25 cellular contexts compared by ENCODE assay signal in the genomic region with DNA sequence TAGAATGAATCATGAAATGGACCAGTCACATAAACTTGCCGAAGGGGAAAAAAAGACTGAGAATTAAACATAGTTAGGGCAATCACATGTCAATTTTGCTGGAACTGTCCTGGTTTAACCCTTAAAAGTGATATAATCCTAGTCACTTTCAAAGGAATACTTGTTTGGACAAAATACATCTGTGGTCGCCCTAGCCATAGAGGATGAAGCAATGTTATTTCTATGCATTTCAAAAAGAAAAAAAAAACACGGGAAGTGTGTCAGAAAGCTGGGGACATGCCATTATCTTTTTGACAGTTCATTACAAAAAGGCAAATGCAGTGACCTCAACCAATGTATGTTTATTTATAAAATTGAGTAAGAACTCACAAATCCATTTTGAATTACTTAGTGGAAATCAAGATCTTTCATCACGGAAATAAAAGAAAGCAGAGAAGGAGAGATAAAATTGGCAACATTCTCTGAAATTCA.
DNase-seq lines count a peak whose midpoint lies in the region; ATAC-seq and TF ChIP-seq lines count a peak whose summit lies in the region.
"Had no signal": no experiment of that assay in that cellular context is flagged by ENCODE, and none has a peak within 500 bp of the region (broad histone marks: within the 10 kb centered on the region; RNA-seq: fewer than 3 reads in every experiment).

No MANE protein-coding gene starts in this region.

- H3K4me1 Mint-ChIP-seq in MCF 10A (ENCODE audit: insufficient read depth, unreplicated experiment) (peaks cover 30% of the 10 kb centered on the region), brain (peaks cover 61% of the 10 kb centered on the region)
- no peaks in the 10 kb centered on the region for H3K4me1 Mint-ChIP-seq in activated CD4-positive, alpha-beta memory T cell treated with anti-CD3 and anti-CD28 coated beads, Interleukin-2, amount 10 ng/mL, durations not matched to agents 7 days and 5 days

- POLR2A ChIA-PET in MCF 10A (lab: Yijun Ruan, JAX) = interaction anchor here (1.7 kb wide), 1 partner anchor 8 kb away, joined by 4 read pairs; no protein-coding TSS in a partner anchor
- POLR2A ChIA-PET in activated CD4-positive, alpha-beta memory T cell treated with anti-CD3 and anti-CD28 coated beads, Interleukin-2, amount 10 ng/mL, durations not matched to agents 7 days and 5 days (lab: Charles Lee) = no interaction called here

- H3K27me3 Mint-ChIP-seq in MCF 10A (ENCODE audit: insufficient read depth, unreplicated experiment) = no peaks in the 10 kb centered on the region
- H3K27me3 Mint-ChIP-seq in brain = no peaks in the 10 kb centered on the region
- peaks cover 4% of the 10 kb centered on the region for H3K27me3 Mint-ChIP-seq in activated CD4-positive, alpha-beta memory T cell treated with anti-CD3 and anti-CD28 coated beads, Interleukin-2, amount 10 ng/mL, durations not matched to agents 7 days and 5 days
- H3K27me3 Mint-ChIP-seq: stimulated activated naive CD8-positive, alpha-beta T cell treated with anti-CD3 and anti-CD28 coated beads, Interleukin-15, Interleukin-2, amounts not matched to agents 100 ng/mL and 50 ng/mL, for 24 hours had no signal

- no peak overlapping the region for H3K4me3 Mint-ChIP-seq in MCF 10A (ENCODE audit: unreplicated experiment)
- peak overlapping the region in 2 of 5 experiments; percentile 10 to 52 for H3K4me3 Mint-ChIP-seq in brain
- H3K4me3 Mint-ChIP-seq in activated CD4-positive, alpha-beta memory T cell treated with anti-CD3 and anti-CD28 coated beads, Interleukin-2, amount 10 ng/mL, durations not matched to agents 7 days and 5 days = no peak overlapping the region
- H3K4me3 Mint-ChIP-seq: stimulated activated naive CD8-positive, alpha-beta T cell treated with anti-CD3 and anti-CD28 coated beads, Interleukin-15, Interleukin-2, amounts not matched to agents 100 ng/mL and 50 ng/mL, for 24 hours had no signal

- no peak for TF ChIP-seq POLR2A in breast epithelium (IDR thresholded peaks at IDR 0.05)
- TF ChIP-seq POLR2A in Peyer's patch (IDR thresholded peaks at IDR 0.05) = no peak

- ATAC-seq in GM19035 (IDR thresholded peaks at IDR 0.05; ENCODE audit: unreplicated experiment) = no peak
- no peak for ATAC-seq in activated CD4-positive, CD25-positive, alpha-beta regulatory T cell treated with anti-CD3 and anti-CD28 coated beads, Interleukin-2, amount 50 U/mL, for 24 hours

- H3K27ac ChIP-seq in breast epithelium (no peak overlapping the region), Peyer's patch (no peak overlapping the region)
- H3K27ac ChIP-seq: adrenal gland, tibial artery had no signal

- no peaks in the 10 kb centered on the region for H3K9me3 Mint-ChIP-seq in MCF 10A (ENCODE audit: unreplicated experiment)
- H3K9me3 Mint-ChIP-seq in brain = peaks cover 0 to 3% (median 0%) of the 10 kb centered on the region in 5 experiments
- H3K9me3 Mint-ChIP-seq in activated CD4-positive, alpha-beta memory T cell treated with anti-CD3 and anti-CD28 coated beads, Interleukin-2, amount 10 ng/mL, durations not matched to agents 7 days and 5 days = no peaks in the 10 kb centered on the region

- no TSS peak for BruUV-seq in MCF 10A (replicated peaks; lab: Mats Ljungman, UMichigan)

- H3K36me3 Mint-ChIP-seq in MCF 10A (ENCODE audit: insufficient read depth, unreplicated experiment) (no peaks in the 10 kb centered on the region), brain (no peaks in the 10 kb centered on the region)
- no peaks in the 10 kb centered on the region for H3K36me3 Mint-ChIP-seq in activated CD4-positive, alpha-beta memory T cell treated with anti-CD3 and anti-CD28 coated beads, Interleukin-2, amount 10 ng/mL, durations not matched to agents 7 days and 5 days (ENCODE audit: low read depth)

- CTCF ChIA-PET in MCF 10A (lab: Yijun Ruan, JAX) = interaction anchor here (0.7 kb wide), 1 partner anchor 1514 kb away, joined by 3 read pairs; no protein-coding TSS in a partner anchor
- CTCF ChIA-PET in activated CD4-positive, alpha-beta memory T cell treated with anti-CD3 and anti-CD28 coated beads, Interleukin-2, amount 10 ng/mL, durations not matched to agents 7 days and 5 days (lab: Charles Lee) = no interaction called here

- H3K36me3 ChIP-seq in breast epithelium (no peaks in the 10 kb centered on the region), Peyer's patch (no peaks in the 10 kb centered on the region)
- H3K36me3 ChIP-seq: adrenal gland, BE2C, tibial artery had no signal

- no peaks in the 10 kb centered on the region for H3K9me3 ChIP-seq in breast epithelium
- no peaks in the 10 kb centered on the region for H3K9me3 ChIP-seq in Peyer's patch
- H3K9me3 ChIP-seq: adrenal gland, BE2C, Caco-2, tibial artery had no signal

- intact Hi-C loops in MCF 10A (cut with micrococcal nuclease) = no loop called here
- intact Hi-C loops in breast epithelium (cut with DNase I; ENCODE audit: low total_unique reads) = no loop called here

- TF ChIP-seq CTCF in MCF 10A (IDR thresholded peaks at IDR 0.05; ENCODE audit: unreplicated experiment) (no peak), breast epithelium (IDR thresholded peaks at IDR 0.05) (no peak), brain (conservative IDR thresholded peaks at IDR 0.05) (no peak), Peyer's patch (IDR thresholded peaks at IDR 0.05) (no peak)

- peaks cover 0 to 3% of the 10 kb centered on the region in 2 donors for H3K4me1 ChIP-seq in breast epithelium
- H3K4me1 ChIP-seq in Peyer's patch = no peaks in the 10 kb centered on the region
- H3K4me1 ChIP-seq: adrenal gland, BE2C, Caco-2, tibial artery had no signal

- H3K27me3 ChIP-seq in breast epithelium (no peaks in the 10 kb centered on the region), Peyer's patch (no peaks in the 10 kb centered on the region)
- H3K27me3 ChIP-seq: adrenal gland, BE2C, tibial artery had no signal

- H3K27ac Mint-ChIP-seq in MCF 10A (ENCODE audit: low read depth, unreplicated experiment) (peak overlapping the region; percentile 21), brain (peak overlapping the region in 4 of 5 experiments; percentile 8 to 86 (median 54))
- H3K27ac Mint-ChIP-seq in activated CD4-positive, alpha-beta memory T cell treated with anti-CD3 and anti-CD28 coated beads, Interleukin-2, amount 10 ng/mL, durations not matched to agents 7 days and 5 days = no peak overlapping the region
- H3K27ac Mint-ChIP-seq: stimulated activated naive CD8-positive, alpha-beta T cell treated with anti-CD3 and anti-CD28 coated beads, Interleukin-15, Interleukin-2, amounts not matched to agents 100 ng/mL and 50 ng/mL, for 24 hours had no signal

- DNase-seq in MCF 10A (ENCODE audit: unreplicated experiment) (peak; percentile 47), breast epithelium (ENCODE audit: low spot score in 2 of 2) (no peak), fibroblast of the conjunctiva (ENCODE audit: low read depth) (peak; percentile 63), Peyer's patch (no peak)
- DNase-seq in activated CD4-positive, alpha-beta memory T cell treated with anti-CD3 and anti-CD28 coated beads, Interleukin-2, amount 10 ng/mL, durations not matched to agents 7 days and 5 days = no peak
- DNase-seq: 8988T; activated CD4-positive, CD25-positive, alpha-beta regulatory T cell treated with anti-CD3 and anti-CD28 coated beads, Interleukin-2, amount 50 U/mL, for 72 hours; activated T-cell treated with anti-CD3 and anti-CD28 coated beads, Interleukin-2, amount 50 U/mL, for 1 hour; adrenal gland; BE2C; Caco-2; caudate nucleus; DND-41; GOT3; mesendoderm; NCI-H1694; NCI-H748 treated with DMSO at 0.1 percent for 48 hours; occipital lobe; stimulated activated CD4-positive, alpha-beta T cell treated with anti-CD3 and anti-CD28 coated beads, Interleukin-12 subunit alpha, Interleukin-12 subunit beta, amount 100 ng/mL, for 4 hours; SW 1271; tibial artery had no signal

- H3K4me3 ChIP-seq in breast epithelium = no peak overlapping the region
- H3K4me3 ChIP-seq in Peyer's patch = no peak overlapping the region
- H3K4me3 ChIP-seq: adrenal gland, tibial artery had no signal

Comparison
In these comparisons a context has a peak if more than half of its experiments do, and no peak if none do; other contexts are left out.
1. DNase-seq: peak in MCF 10A (single experiment) and fibroblast of the conjunctiva (single experiment); none in breast epithelium (0 of 2), activated CD4-positive, alpha-beta memory T cell treated with anti-CD3 and anti-CD28 coated beads, Interleukin-2, amount 10 ng/mL, durations not matched to agents 7 days and 5 days (single experiment) and Peyer's patch (0 of 3).